In genomic region chr9:18994263-18994916, GRCh38 we compare ENCODE assay signal across 21 cellular contexts. TPM values are rescaled to one million over a fixed set of nuclear protein-coding genes. Genes with fewer than 3 reads are reported as not detected.
"Had no signal": no experiment of that assay in that cellular context is flagged by ENCODE, and none has a peak within 500 bp of the region (broad histone marks: within the 10 kb centered on the region; RNA-seq: fewer than 3 reads in every experiment).

No MANE protein-coding gene starts in this region.

- H3K4me3 ChIP-seq: body of pancreas, mucosa of descending colon, pancreas, sigmoid colon had no signal

- H3K27ac ChIP-seq: body of pancreas, pancreas, sigmoid colon had no signal

- H3K4me3 Mint-ChIP-seq: activated B cell treated with CpG ODN at 0.5 μM for 24 hours; activated CD4-positive, alpha-beta T cell treated with anti-CD3 and anti-CD28 coated beads, Interleukin-2, amount 10 ng/mL, durations not matched to agents 24 days and 14 days; activated CD8-positive, alpha-beta T cell treated with anti-CD3 and anti-CD28 coated beads for 36 hours; activated naive CD8-positive, alpha-beta T cell treated with anti-CD3 and anti-CD28 coated beads, Interleukin-2, amount 10 ng/mL, durations not matched to agents 7 days and 5 days; activated T-helper 17 cell treated with anti-CD3 and anti-CD28 coated beads, Interleukin-2, amount 50 U/mL, for 72 hours; endodermal cell; naive B cell; stimulated activated memory B cell treated with anti-CD40 and anti-IgM and Interleukin-4, amounts not matched to agents 10 μg/mL and 1 μg/mL and 100 μg/mL, for 72 hours; T-helper 2 cell treated with Interferon-gamma antibody and Interleukin-4, amounts not matched to agents 5 μg/mL and 100 μg/mL, for 36 hours had no signal

- H3K9me3 ChIP-seq: mucosa of descending colon, pancreas, sigmoid colon had no signal

- DNase-seq: activated B cell treated with CpG ODN at 0.5 μM for 24 hours; activated CD4-positive, alpha-beta T cell treated with anti-CD3 and anti-CD28 coated beads, Interleukin-2, amount 10 ng/mL, durations not matched to agents 24 days and 14 days; activated CD8-positive, alpha-beta T cell treated with anti-CD3 and anti-CD28 coated beads for 36 hours; activated naive CD4-positive, alpha-beta T cell treated with Interleukin-2 at 50 U/mL for 16 hours; activated naive CD8-positive, alpha-beta T cell treated with anti-CD3 and anti-CD28 coated beads, Interleukin-2, amount 10 ng/mL, durations not matched to agents 7 days and 5 days; activated T-cell treated with anti-CD3 and anti-CD28 coated beads, Interleukin-2, amount 50 U/mL, for 1 hour; body of pancreas; dermis blood vessel endothelial cell; endodermal cell; kidney glomerular epithelial cell; left ventricle myocardium superior; mucosa of descending colon; naive B cell; pancreas; sigmoid colon; stimulated activated CD4-positive, alpha-beta T cell treated with anti-CD3 and anti-CD28 coated beads, Interleukin-4, amount 100 ng/mL, for 4 hours had no signal

- H3K36me3 ChIP-seq: pancreas, sigmoid colon had no signal

- H3K4me1 Mint-ChIP-seq: activated B cell treated with CpG ODN at 0.5 μM for 24 hours; activated CD4-positive, alpha-beta T cell treated with anti-CD3 and anti-CD28 coated beads, Interleukin-2, amount 10 ng/mL, durations not matched to agents 24 days and 14 days; activated naive CD8-positive, alpha-beta T cell treated with anti-CD3 and anti-CD28 coated beads, Interleukin-2, amount 10 ng/mL, durations not matched to agents 7 days and 5 days; activated T-helper 17 cell treated with anti-CD3 and anti-CD28 coated beads, Interleukin-2, amount 50 U/mL, for 72 hours; endodermal cell; naive B cell; stimulated activated memory B cell treated with anti-CD40 and anti-IgM and Interleukin-4, amounts not matched to agents 10 μg/mL and 1 μg/mL and 100 μg/mL, for 72 hours had no signal

- H3K36me3 Mint-ChIP-seq: stimulated activated memory B cell treated with anti-CD40 and anti-IgM and Interleukin-4, amounts not matched to agents 10 μg/mL and 1 μg/mL and 100 μg/mL, for 72 hours had no signal

- H3K4me1 ChIP-seq: body of pancreas, pancreas had no signal

- ATAC-seq: activated CD8-positive, alpha-beta T cell treated with anti-CD3 and anti-CD28 coated beads for 36 hours; activated T-helper 17 cell treated with anti-CD3 and anti-CD28 coated beads, Interleukin-2, amount 50 U/mL, for 72 hours; body of pancreas; left ventricle myocardium superior; mucosa of descending colon; pancreas; stimulated activated memory B cell treated with anti-CD40 and anti-IgM and Interleukin-4, amounts not matched to agents 10 μg/mL and 1 μg/mL and 100 μg/mL, for 72 hours had no signal

- H3K27ac Mint-ChIP-seq: activated B cell treated with CpG ODN at 0.5 μM for 24 hours; activated CD4-positive, alpha-beta T cell treated with anti-CD3 and anti-CD28 coated beads, Interleukin-2, amount 10 ng/mL, durations not matched to agents 24 days and 14 days; activated CD8-positive, alpha-beta T cell treated with anti-CD3 and anti-CD28 coated beads for 36 hours; activated naive CD8-positive, alpha-beta T cell treated with anti-CD3 and anti-CD28 coated beads, Interleukin-2, amount 10 ng/mL, durations not matched to agents 7 days and 5 days; activated T-helper 17 cell treated with anti-CD3 and anti-CD28 coated beads, Interleukin-2, amount 50 U/mL, for 72 hours; endodermal cell; naive B cell; stimulated activated memory B cell treated with anti-CD40 and anti-IgM and Interleukin-4, amounts not matched to agents 10 μg/mL and 1 μg/mL and 100 μg/mL, for 72 hours; T-helper 2 cell treated with Interferon-gamma antibody and Interleukin-4, amounts not matched to agents 5 μg/mL and 100 μg/mL, for 36 hours had no signal

- H3K9me3 Mint-ChIP-seq: activated naive CD8-positive, alpha-beta T cell treated with anti-CD3 and anti-CD28 coated beads, Interleukin-2, amount 10 ng/mL, durations not matched to agents 7 days and 5 days; activated T-helper 17 cell treated with anti-CD3 and anti-CD28 coated beads, Interleukin-2, amount 50 U/mL, for 72 hours; T-helper 2 cell treated with Interferon-gamma antibody and Interleukin-4, amounts not matched to agents 5 μg/mL and 100 μg/mL, for 36 hours had no signal

- H3K27me3 Mint-ChIP-seq: activated CD4-positive, alpha-beta T cell treated with anti-CD3 and anti-CD28 coated beads, Interleukin-2, amount 10 ng/mL, durations not matched to agents 24 days and 14 days; activated CD8-positive, alpha-beta T cell treated with anti-CD3 and anti-CD28 coated beads for 36 hours had no signal

- H3K27me3 ChIP-seq: body of pancreas, pancreas had no signal

RNA-seq across cellular contexts. Expression of gene SAXO1, which starts 38.6 kb away (rescaled TPM):
- total RNA-seq: activated CD4-positive, alpha-beta T cell treated with anti-CD3 and anti-CD28 coated beads, Interleukin-2, amount 10 ng/mL, durations not matched to agents 24 days and 14 days; body of pancreas; dermis blood vessel endothelial cell; epithelial cell of proximal tubule; frontal cortex; left ventricle myocardium superior had no signal
